In the genomic region with DNA sequence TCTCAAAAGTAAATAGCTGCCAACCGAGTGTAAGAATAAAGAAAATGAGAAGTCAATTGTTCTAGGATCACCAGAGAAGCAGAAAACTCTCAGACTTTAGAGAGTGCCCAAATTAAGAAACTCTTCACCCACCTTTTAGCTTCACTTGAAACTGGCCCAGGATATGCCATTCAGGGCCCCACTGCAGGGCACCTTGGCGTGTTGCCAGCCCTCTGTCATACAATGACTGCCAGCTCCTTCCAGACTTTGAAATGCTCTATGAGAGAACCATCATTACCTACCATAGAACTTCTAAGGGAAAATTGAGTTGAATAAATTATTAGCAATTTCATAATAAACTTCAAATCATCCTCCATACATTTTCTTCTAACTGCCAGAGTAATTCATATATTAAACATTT, we compare ENCODE assay signal across 22 cellular contexts.
DNase-seq lines count a peak whose midpoint lies in the region; ATAC-seq and TF ChIP-seq lines count a peak whose summit lies in the region.
"Had no signal": no experiment of that assay in that cellular context is flagged by ENCODE, and none has a peak within 500 bp of the region (broad histone marks: within the 10 kb centered on the region; RNA-seq: fewer than 3 reads in every experiment).

No MANE protein-coding gene starts in this region.

- peaks cover 9% of the 10 kb centered on the region for H3K4me1 ChIP-seq in A673 (ENCODE audit: insufficient read depth, low read length, poor library complexity, severe bottlenecking)

- no peaks in the 10 kb centered on the region for H3K9me3 Mint-ChIP-seq in Calu3 (ENCODE audit: low read depth, unreplicated experiment)
- no peaks in the 10 kb centered on the region for H3K9me3 Mint-ChIP-seq in activated CD8-positive, alpha-beta memory T cell treated with anti-CD3 and anti-CD28 coated beads, Interleukin-2, amount 10 ng/mL, durations not matched to agents 7 days and 5 days (ENCODE audit: low read depth)
- H3K9me3 Mint-ChIP-seq: CD8-positive, alpha-beta T cell; dendritic cell treated with granulocyte-macrophage colony-stimulating factor and Interleukin-4, amounts not matched to agents 40 ng/mL and 50 ng/mL, for 4 days; nephron progenitor cell had no signal

- H3K36me3 Mint-ChIP-seq in Calu3 (ENCODE audit: insufficient read depth, unreplicated experiment), result no peaks in the 10 kb centered on the region
- no peaks in the 10 kb centered on the region for H3K36me3 Mint-ChIP-seq in activated CD8-positive, alpha-beta memory T cell treated with anti-CD3 and anti-CD28 coated beads, Interleukin-2, amount 10 ng/mL, durations not matched to agents 7 days and 5 days
- H3K36me3 Mint-ChIP-seq: CD8-positive, alpha-beta T cell had no signal

- peak; percentile 48 for DNase-seq in A673 (ENCODE audit: low spot score)
- peak; percentile 16 for DNase-seq in Calu3
- peak; percentile 49 for DNase-seq in NCI-H2227 treated with DMSO at 0.1 percent for 48 hours (lab: John Stamatoyannopoulos, UW)
- peak; percentile 22 for DNase-seq in cerebellar cortex (ENCODE audit: low spot score)
- no peak for DNase-seq in activated CD8-positive, alpha-beta memory T cell treated with anti-CD3 and anti-CD28 coated beads for 24 hours
- no peak for DNase-seq in activated CD8-positive, alpha-beta memory T cell treated with anti-CD3 and anti-CD28 coated beads, Interleukin-2, amount 10 ng/mL, durations not matched to agents 7 days and 5 days
- no peak for DNase-seq in retina
- DNase-seq: activated CD4-positive, alpha-beta T cell treated with anti-CD3 and anti-CD28 coated beads, Interleukin-2, amount 50 U/mL, for 4 hours; activated gamma-delta T cell treated with Interleukin-2 at 50 U/mL for 16 hours; activated T-cell treated with anti-CD3 and anti-CD28 coated beads for 4 hours; CD8-positive, alpha-beta T cell; NCI-H1694; NCI-H510A; nephron progenitor cell; stimulated activated CD4-positive, alpha-beta T cell treated with anti-CD3 and anti-CD28 coated beads, Interleukin-2, amount 100 ng/mL, for 24 hours; stimulated activated naive CD4-positive, alpha-beta T cell; T-helper 17 cell had no signal

- ATAC-seq in activated CD8-positive, alpha-beta memory T cell treated with anti-CD3 and anti-CD28 coated beads, Interleukin-2, amount 10 ng/mL, durations not matched to agents 7 days and 5 days, result no peak
- ATAC-seq: CD8-positive, alpha-beta T cell; left lobe of liver; T-helper 17 cell had no signal

- no peaks in the 10 kb centered on the region for H3K27me3 Mint-ChIP-seq in Calu3 (ENCODE audit: unreplicated experiment)
- H3K27me3 Mint-ChIP-seq in activated CD8-positive, alpha-beta memory T cell treated with anti-CD3 and anti-CD28 coated beads, Interleukin-2, amount 10 ng/mL, durations not matched to agents 7 days and 5 days, result no peaks in the 10 kb centered on the region
- H3K27me3 Mint-ChIP-seq: dendritic cell treated with granulocyte-macrophage colony-stimulating factor and Interleukin-4, amounts not matched to agents 40 ng/mL and 50 ng/mL, for 4 days; T-helper 17 cell had no signal

- POLR2A ChIA-PET in A673 (lab: Charles Lee; ENCODE audit: low non-redundant PET), result no interaction called here

- no peak overlapping the region for H3K4me3 Mint-ChIP-seq in Calu3 (ENCODE audit: low read depth, unreplicated experiment)
- H3K4me3 Mint-ChIP-seq in activated CD8-positive, alpha-beta memory T cell treated with anti-CD3 and anti-CD28 coated beads, Interleukin-2, amount 10 ng/mL, durations not matched to agents 7 days and 5 days, result no peak overlapping the region
- H3K4me3 Mint-ChIP-seq: CD8-positive, alpha-beta T cell; dendritic cell treated with granulocyte-macrophage colony-stimulating factor and Interleukin-4, amounts not matched to agents 40 ng/mL and 50 ng/mL, for 4 days; nephron progenitor cell; T-helper 17 cell had no signal

- no peaks in the 10 kb centered on the region for H3K9me3 ChIP-seq in A673 (ENCODE audit: low read depth, low read length, poor library complexity, severe bottlenecking)
- H3K9me3 ChIP-seq: adrenal gland, tibial nerve had no signal

- no peaks in the 10 kb centered on the region for H3K36me3 ChIP-seq in A673 (ENCODE audit: insufficient read depth, low read length, poor library complexity, severe bottlenecking)
- H3K36me3 ChIP-seq: adrenal gland, tibial nerve had no signal

- H3K4me1 Mint-ChIP-seq in Calu3 (ENCODE audit: low read depth, unreplicated experiment), result no peaks in the 10 kb centered on the region
- no peaks in the 10 kb centered on the region for H3K4me1 Mint-ChIP-seq in activated CD8-positive, alpha-beta memory T cell treated with anti-CD3 and anti-CD28 coated beads, Interleukin-2, amount 10 ng/mL, durations not matched to agents 7 days and 5 days
- H3K4me1 Mint-ChIP-seq: T-helper 17 cell had no signal

- intact Hi-C loops in A673 (cut with micrococcal nuclease; ENCODE audit: unreplicated experiment) (no loop called here), Calu3 (cut with micrococcal nuclease; ENCODE audit: unreplicated experiment) (no loop called here)

- no peak overlapping the region for H3K27ac Mint-ChIP-seq in Calu3 (ENCODE audit: unreplicated experiment)
- H3K27ac Mint-ChIP-seq in activated CD8-positive, alpha-beta memory T cell treated with anti-CD3 and anti-CD28 coated beads, Interleukin-2, amount 10 ng/mL, durations not matched to agents 7 days and 5 days, result no peak overlapping the region
- H3K27ac Mint-ChIP-seq: CD8-positive, alpha-beta T cell; T-helper 17 cell had no signal

- no TSS peak for BruUV-seq in A673 (replicated peaks; lab: Mats Ljungman, UMichigan)
- BruUV-seq in Calu3 (replicated peaks; lab: Mats Ljungman, UMichigan), result no TSS peak

- TF ChIP-seq CTCF in A673 (conservative IDR thresholded peaks at IDR 0.05; ENCODE audit: low read depth, low read length) (no peak), Calu3 (IDR thresholded peaks at IDR 0.05; ENCODE audit: unreplicated experiment) (no peak)

- H3K27me3 ChIP-seq in A673 (replicated peaks; ENCODE audit: insufficient read depth, low read depth, low read length, poor library complexity), result no peaks in the 10 kb centered on the region
- H3K27me3 ChIP-seq: adrenal gland, tibial nerve had no signal

- H3K4me3 ChIP-seq in A673 (ENCODE audit: low read depth, low read length, poor library complexity, severe bottlenecking), result no peak overlapping the region
- H3K4me3 ChIP-seq: adrenal gland, tibial nerve had no signal

- CTCF ChIA-PET in A673 (lab: Charles Lee), result no interaction called here
- CTCF ChIA-PET in Calu3 (lab: Charles Lee), result no interaction called here
- CTCF ChIA-PET in activated CD8-positive, alpha-beta memory T cell treated with anti-CD3 and anti-CD28 coated beads, Interleukin-2, amount 10 ng/mL, durations not matched to agents 7 days and 5 days (lab: Charles Lee), result no interaction called here

- H3K27ac ChIP-seq in A673 (ENCODE audit: low read depth, low read length, poor library complexity, severe bottlenecking), result no peak overlapping the region
- H3K27ac ChIP-seq: adrenal gland, VCaP had no signal

Comparison
In these comparisons a context has a peak if more than half of its experiments do, and no peak if none do; other contexts are left out.
1. DNase-seq: peak in A673 (single experiment), Calu3 (single experiment), NCI-H2227 treated with DMSO at 0.1 percent for 48 hours (single experiment) and cerebellar cortex (single experiment); none in activated CD8-positive, alpha-beta memory T cell treated with anti-CD3 and anti-CD28 coated beads for 24 hours (single experiment), activated CD8-positive, alpha-beta memory T cell treated with anti-CD3 and anti-CD28 coated beads, Interleukin-2, amount 10 ng/mL, durations not matched to agents 7 days and 5 days (single experiment) and retina (single experiment).